24 cellular contexts compared by ENCODE assay signal in the genomic region with DNA sequence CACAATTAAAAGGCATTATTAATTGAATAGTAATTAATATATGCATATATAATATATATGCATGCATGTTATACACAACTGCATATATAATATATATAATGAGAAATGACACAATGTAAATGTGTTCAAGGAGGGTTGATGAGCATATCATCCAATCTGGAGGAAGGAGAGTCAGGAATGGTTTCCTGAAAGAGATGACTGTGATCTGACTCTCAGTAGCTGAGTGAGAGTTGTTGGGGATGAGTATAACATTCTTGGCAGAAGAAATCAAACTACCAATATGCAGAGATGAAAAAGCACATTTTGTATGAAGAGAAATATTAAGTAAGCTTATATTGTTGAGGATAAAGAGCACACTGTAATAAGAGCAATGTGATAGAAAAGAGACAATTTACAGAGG. TPM values are rescaled to one million over a fixed set of nuclear protein-coding genes. Genes with fewer than 3 reads are reported as not detected.
"Had no signal": no experiment of that assay in that cellular context is flagged by ENCODE, and none has a peak within 500 bp of the region (broad histone marks: within the 10 kb centered on the region; RNA-seq: fewer than 3 reads in every experiment).

No MANE protein-coding gene starts in this region.

- DNase-seq: activated CD4-positive, alpha-beta T cell treated with anti-CD3 and anti-CD28 coated beads, Interleukin-2, amount 10 ng/mL, durations not matched to agents 7 days and 5 days; activated CD4-positive, CD25-positive, alpha-beta regulatory T cell; activated naive CD8-positive, alpha-beta T cell treated with anti-CD3 and anti-CD28 coated beads, Interleukin-2, amount 10 ng/mL, durations not matched to agents 7 days and 5 days; anterior cingulate cortex; cerebellar nuclear complex; effector memory CD4-positive, alpha-beta T cell; hippocampal formation; kidney; left lung; mesendoderm; natural killer cell; small intestine; stimulated activated CD4-positive, alpha-beta T cell treated with anti-CD3 and anti-CD28 coated beads, Interleukin-4, amount 100 ng/mL, for 24 hours; stimulated activated naive CD4-positive, alpha-beta T cell; substantia nigra; T-helper 17 cell; uterus had no signal

- H3K27ac Mint-ChIP-seq: activated CD4-positive, alpha-beta T cell treated with anti-CD3 and anti-CD28 coated beads, Interleukin-2, amount 10 ng/mL, durations not matched to agents 7 days and 5 days; activated naive CD8-positive, alpha-beta T cell treated with anti-CD3 and anti-CD28 coated beads, Interleukin-2, amount 10 ng/mL, durations not matched to agents 7 days and 5 days; activated T-helper 1 cell treated with anti-CD3 and anti-CD28 coated beads, Interleukin-12 subunit alpha, Interleukin-12 subunit beta, Interleukin-2, Interleukin-4 antibody, amounts not matched to agents 30 ng/mL and 10 ng/mL and 1 ng/mL, durations not matched to agents 14 hours and 24 hours and 36 hours; natural killer cell; T-helper 17 cell had no signal

- H3K36me3 ChIP-seq: left lung, neutrophil, right atrium auricular region, tibial nerve, uterus had no signal

- ATAC-seq: left lung, natural killer cell, T-helper 17 cell had no signal

- H3K4me1 Mint-ChIP-seq: activated CD4-positive, alpha-beta T cell treated with anti-CD3 and anti-CD28 coated beads, Interleukin-2, amount 10 ng/mL, durations not matched to agents 7 days and 5 days; activated naive CD8-positive, alpha-beta T cell treated with anti-CD3 and anti-CD28 coated beads, Interleukin-2, amount 10 ng/mL, durations not matched to agents 7 days and 5 days; natural killer cell; T-helper 17 cell had no signal

- H3K4me1 ChIP-seq: left lung, right atrium auricular region, tibial nerve, uterus had no signal

- H3K27ac ChIP-seq: epithelial cell of prostate, left lung, neutrophil, right atrium auricular region, tibial nerve, uterus had no signal

- H3K4me3 ChIP-seq: left lung, right atrium auricular region, tibial nerve, uterus had no signal

- H3K36me3 Mint-ChIP-seq: activated naive CD8-positive, alpha-beta T cell treated with anti-CD3 and anti-CD28 coated beads, Interleukin-2, amount 10 ng/mL, durations not matched to agents 7 days and 5 days; natural killer cell had no signal

- H3K4me3 Mint-ChIP-seq: activated CD4-positive, alpha-beta T cell treated with anti-CD3 and anti-CD28 coated beads, Interleukin-2, amount 10 ng/mL, durations not matched to agents 7 days and 5 days; activated naive CD8-positive, alpha-beta T cell treated with anti-CD3 and anti-CD28 coated beads, Interleukin-2, amount 10 ng/mL, durations not matched to agents 7 days and 5 days; activated T-helper 1 cell treated with anti-CD3 and anti-CD28 coated beads, Interleukin-12 subunit alpha, Interleukin-12 subunit beta, Interleukin-2, Interleukin-4 antibody, amounts not matched to agents 30 ng/mL and 10 ng/mL and 1 ng/mL, durations not matched to agents 14 hours and 24 hours and 36 hours; natural killer cell; T-helper 17 cell had no signal

- H3K9me3 Mint-ChIP-seq: activated CD4-positive, alpha-beta T cell treated with anti-CD3 and anti-CD28 coated beads, Interleukin-2, amount 10 ng/mL, durations not matched to agents 7 days and 5 days; activated naive CD8-positive, alpha-beta T cell treated with anti-CD3 and anti-CD28 coated beads, Interleukin-2, amount 10 ng/mL, durations not matched to agents 7 days and 5 days; activated T-helper 1 cell treated with anti-CD3 and anti-CD28 coated beads, Interleukin-12 subunit alpha, Interleukin-12 subunit beta, Interleukin-2, Interleukin-4 antibody, amounts not matched to agents 30 ng/mL and 10 ng/mL and 1 ng/mL, durations not matched to agents 14 hours and 24 hours and 36 hours; natural killer cell had no signal

- H3K27me3 ChIP-seq: left lung, neutrophil, right atrium auricular region, tibial nerve, uterus had no signal

- H3K9me3 ChIP-seq: left lung, neutrophil, right atrium auricular region, tibial nerve, uterus had no signal

RNA-seq across cellular contexts. Expression of a gene that starts 37.3 kb away (rescaled TPM):
- total RNA-seq: activated CD4-positive, alpha-beta T cell treated with anti-CD3 and anti-CD28 coated beads, Interleukin-2, amount 10 ng/mL, durations not matched to agents 7 days and 5 days; activated CD8-positive, alpha-beta memory T cell treated with anti-CD3 and anti-CD28 coated beads for 36 hours; activated naive CD8-positive, alpha-beta T cell treated with anti-CD3 and anti-CD28 coated beads, Interleukin-2, amount 10 ng/mL, durations not matched to agents 7 days and 5 days; activated T-helper 1 cell treated with anti-CD3 and anti-CD28 coated beads, Interleukin-12 subunit alpha, Interleukin-12 subunit beta, Interleukin-2, Interleukin-4 antibody, amounts not matched to agents 30 ng/mL and 10 ng/mL and 1 ng/mL, durations not matched to agents 14 hours and 24 hours and 36 hours; kidney; left lung; natural killer cell; posterior vena cava; right atrium auricular region; T-helper 17 cell; tibial nerve; uterus had no signal

RNA-seq across cellular contexts. Expression of a gene that starts 52.4 kb away (rescaled TPM):
- total RNA-seq: activated CD4-positive, alpha-beta T cell treated with anti-CD3 and anti-CD28 coated beads, Interleukin-2, amount 10 ng/mL, durations not matched to agents 7 days and 5 days; activated CD8-positive, alpha-beta memory T cell treated with anti-CD3 and anti-CD28 coated beads for 36 hours; activated naive CD8-positive, alpha-beta T cell treated with anti-CD3 and anti-CD28 coated beads, Interleukin-2, amount 10 ng/mL, durations not matched to agents 7 days and 5 days; activated T-helper 1 cell treated with anti-CD3 and anti-CD28 coated beads, Interleukin-12 subunit alpha, Interleukin-12 subunit beta, Interleukin-2, Interleukin-4 antibody, amounts not matched to agents 30 ng/mL and 10 ng/mL and 1 ng/mL, durations not matched to agents 14 hours and 24 hours and 36 hours; kidney; left lung; natural killer cell; posterior vena cava; right atrium auricular region; T-helper 17 cell; tibial nerve; uterus had no signal
- polyA plus RNA-seq: small intestine had no signal
